In the genomic region with DNA sequence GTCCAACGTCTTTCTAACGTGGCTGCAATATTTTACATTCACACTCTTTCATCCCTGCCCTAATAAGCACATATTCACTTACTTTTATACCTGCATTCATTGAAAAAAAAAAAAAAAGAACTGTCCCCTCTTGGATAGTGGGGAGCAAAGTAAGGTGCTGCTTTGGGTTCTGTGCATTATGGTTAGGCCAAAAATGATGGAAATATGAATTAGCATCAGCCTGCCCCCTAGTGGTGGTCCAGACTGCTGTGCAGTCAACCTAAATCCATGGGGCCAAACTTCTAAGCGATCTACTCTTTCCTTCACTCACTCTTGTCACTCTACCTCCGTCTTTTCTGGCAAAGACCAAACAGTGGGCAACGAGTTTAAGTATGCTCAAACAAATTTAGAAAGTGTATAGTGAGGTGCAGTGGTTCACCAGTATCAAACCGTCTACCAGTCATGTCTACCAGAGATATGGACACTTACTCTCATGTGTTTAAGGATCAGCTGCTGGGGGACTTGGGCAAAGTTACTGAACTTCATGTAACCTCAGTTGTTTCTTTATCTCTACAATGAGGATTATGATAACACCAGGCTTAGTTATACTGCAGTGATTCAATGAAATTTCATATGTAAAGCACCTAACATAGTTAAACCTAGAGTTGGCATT, we compare ENCODE assay signal across 8 cellular contexts.
DNase-seq lines count a peak whose midpoint lies in the region; ATAC-seq and TF ChIP-seq lines count a peak whose summit lies in the region.

No MANE protein-coding gene starts in this region.

- no peak overlapping the region for H3K27ac Mint-ChIP-seq in WTC11

- POLR2A ChIA-PET in WTC11 (lab: Charles Lee) = no interaction called here

- peak; percentile 46 for DNase-seq in activated CD4-positive, alpha-beta T cell treated with anti-CD3 and anti-CD28 coated beads for 48 hours
- no peak for DNase-seq in activated CD4-positive, alpha-beta T cell treated with anti-CD3 and anti-CD28 coated beads for 1 hour
- peak; percentile 11 for DNase-seq in WTC11 (ENCODE audit: low spot score)
- DNase-seq in left cardiac atrium = peak; percentile 26
- peak; percentile 56 for DNase-seq in stimulated activated CD4-positive, alpha-beta T cell treated with anti-CD3 and anti-CD28 coated beads, Interleukin-15, amount 100 ng/mL, for 24 hours
- no peak for DNase-seq in mesenteric fat pad (ENCODE audit: low spot score)

- peaks cover 44% of the 10 kb centered on the region for H3K9me3 Mint-ChIP-seq in WTC11

- peak; percentile 44 for TF ChIP-seq RAD21 in Ishikawa (IDR thresholded peaks at IDR 0.05; ENCODE audit: low read depth)

- ATAC-seq in GM21786 (IDR thresholded peaks at IDR 0.05; ENCODE audit: unreplicated experiment) = peak; percentile 94
- peak; percentile 59 for ATAC-seq in WTC11
- no peak for ATAC-seq in left cardiac atrium

- TF ChIP-seq EP300 in Ishikawa (IDR thresholded peaks at IDR 0.05; ENCODE audit: borderline replicate concordance) = no peak

- H3K4me1 Mint-ChIP-seq in WTC11 = no peaks in the 10 kb centered on the region

- intact Hi-C loops in left cardiac atrium (cut with DNase I) = loop anchor here (5.0 to 10.0 kb wide), 3 partner anchors 405 to 1495 kb away; no protein-coding TSS in a partner anchor

- CTCF ChIA-PET in WTC11 (lab: Charles Lee) = no interaction called here

- H3K27me3 Mint-ChIP-seq in WTC11 (ENCODE audit: low read depth) = no peaks in the 10 kb centered on the region; the same call in 1 of the 2 replicates

- H3K36me3 Mint-ChIP-seq in WTC11 = peaks cover 14% of the 10 kb centered on the region; the same call in 1 of the 2 replicates

- H3K4me3 Mint-ChIP-seq in WTC11 = no peak overlapping the region

- TF ChIP-seq CTCF in WTC11 (IDR thresholded peaks at IDR 0.05) = peak; percentile 69

TF ChIP-seq in Ishikawa, 13 proteins besides CTCF, POLR2A, EP300 and RAD21:
- TF ChIP-seq TEAD4 (IDR thresholded peaks at IDR 0.05) = no peak
- TF ChIP-seq, protein P1, sequence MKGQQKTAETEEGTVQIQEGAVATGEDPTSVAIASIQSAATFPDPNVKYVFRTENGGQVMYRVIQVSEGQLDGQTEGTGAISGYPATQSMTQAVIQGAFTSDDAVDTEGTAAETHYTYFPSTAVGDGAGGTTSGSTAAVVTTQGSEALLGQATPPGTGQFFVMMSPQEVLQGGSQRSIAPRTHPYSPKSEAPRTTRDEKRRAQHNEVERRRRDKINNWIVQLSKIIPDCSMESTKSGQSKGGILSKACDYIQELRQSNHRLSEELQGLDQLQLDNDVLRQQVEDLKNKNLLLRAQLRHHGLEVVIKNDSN (IDR thresholded peaks at IDR 0.05) = no peak
- TF ChIP-seq EGR1 (IDR thresholded peaks at IDR 0.05) = no peak
- no peak for TF ChIP-seq CEBPB (IDR thresholded peaks at IDR 0.05)
- TF ChIP-seq CREB1 (IDR thresholded peaks at IDR 0.05; ENCODE audit: low read depth) = no peak
- no peak for TF ChIP-seq NFIC (IDR thresholded peaks at IDR 0.05)
- TF ChIP-seq, protein P2, sequence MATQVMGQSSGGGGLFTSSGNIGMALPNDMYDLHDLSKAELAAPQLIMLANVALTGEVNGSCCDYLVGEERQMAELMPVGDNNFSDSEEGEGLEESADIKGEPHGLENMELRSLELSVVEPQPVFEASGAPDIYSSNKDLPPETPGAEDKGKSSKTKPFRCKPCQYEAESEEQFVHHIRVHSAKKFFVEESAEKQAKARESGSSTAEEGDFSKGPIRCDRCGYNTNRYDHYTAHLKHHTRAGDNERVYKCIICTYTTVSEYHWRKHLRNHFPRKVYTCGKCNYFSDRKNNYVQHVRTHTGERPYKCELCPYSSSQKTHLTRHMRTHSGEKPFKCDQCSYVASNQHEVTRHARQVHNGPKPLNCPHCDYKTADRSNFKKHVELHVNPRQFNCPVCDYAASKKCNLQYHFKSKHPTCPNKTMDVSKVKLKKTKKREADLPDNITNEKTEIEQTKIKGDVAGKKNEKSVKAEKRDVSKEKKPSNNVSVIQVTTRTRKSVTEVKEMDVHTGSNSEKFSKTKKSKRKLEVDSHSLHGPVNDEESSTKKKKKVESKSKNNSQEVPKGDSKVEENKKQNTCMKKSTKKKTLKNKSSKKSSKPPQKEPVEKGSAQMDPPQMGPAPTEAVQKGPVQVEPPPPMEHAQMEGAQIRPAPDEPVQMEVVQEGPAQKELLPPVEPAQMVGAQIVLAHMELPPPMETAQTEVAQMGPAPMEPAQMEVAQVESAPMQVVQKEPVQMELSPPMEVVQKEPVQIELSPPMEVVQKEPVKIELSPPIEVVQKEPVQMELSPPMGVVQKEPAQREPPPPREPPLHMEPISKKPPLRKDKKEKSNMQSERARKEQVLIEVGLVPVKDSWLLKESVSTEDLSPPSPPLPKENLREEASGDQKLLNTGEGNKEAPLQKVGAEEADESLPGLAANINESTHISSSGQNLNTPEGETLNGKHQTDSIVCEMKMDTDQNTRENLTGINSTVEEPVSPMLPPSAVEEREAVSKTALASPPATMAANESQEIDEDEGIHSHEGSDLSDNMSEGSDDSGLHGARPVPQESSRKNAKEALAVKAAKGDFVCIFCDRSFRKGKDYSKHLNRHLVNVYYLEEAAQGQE (IDR thresholded peaks at IDR 0.05; ENCODE audit: low read depth) = no peak
- TF ChIP-seq YY1 (IDR thresholded peaks at IDR 0.05; ENCODE audit: low read depth) = no peak
- no peak for TF ChIP-seq TAF1 (IDR thresholded peaks at IDR 0.05; ENCODE audit: low read depth)
- TF ChIP-seq ZBTB7A (IDR thresholded peaks at IDR 0.05; ENCODE audit: low read depth) = no peak

TF ChIP-seq in WTC11, 78 proteins besides CTCF, POLR2A, EP300 and RAD21:
- no peak for TF ChIP-seq KAT7 (CRISPR knock-in tag; IDR thresholded peaks at IDR 0.05; ENCODE audit: borderline replicate concordance)
- TF ChIP-seq EMX1 (CRISPR knock-in tag; IDR thresholded peaks at IDR 0.05) = no peak
- no peak for TF ChIP-seq ZNF416 (CRISPR knock-in tag; IDR thresholded peaks at IDR 0.05)
- no peak for TF ChIP-seq NFATC4 (CRISPR knock-in tag; IDR thresholded peaks at IDR 0.05)
TF ChIP-seq in WTC11: peak in this region for 0.

Comparison
In these comparisons a context has a peak if more than half of its experiments do, and no peak if none do; other contexts are left out.
1. DNase-seq: peak in activated CD4-positive, alpha-beta T cell treated with anti-CD3 and anti-CD28 coated beads for 48 hours (single experiment), WTC11 (single experiment), left cardiac atrium (single experiment) and stimulated activated CD4-positive, alpha-beta T cell treated with anti-CD3 and anti-CD28 coated beads, Interleukin-15, amount 100 ng/mL, for 24 hours (single experiment); none in activated CD4-positive, alpha-beta T cell treated with anti-CD3 and anti-CD28 coated beads for 1 hour (single experiment) and mesenteric fat pad (single experiment).
2. ATAC-seq: peak in GM21786 (single experiment) and WTC11 (single experiment); none in left cardiac atrium (0 of 2).